9 cellular contexts compared by ENCODE assay signal in the genomic region with DNA sequence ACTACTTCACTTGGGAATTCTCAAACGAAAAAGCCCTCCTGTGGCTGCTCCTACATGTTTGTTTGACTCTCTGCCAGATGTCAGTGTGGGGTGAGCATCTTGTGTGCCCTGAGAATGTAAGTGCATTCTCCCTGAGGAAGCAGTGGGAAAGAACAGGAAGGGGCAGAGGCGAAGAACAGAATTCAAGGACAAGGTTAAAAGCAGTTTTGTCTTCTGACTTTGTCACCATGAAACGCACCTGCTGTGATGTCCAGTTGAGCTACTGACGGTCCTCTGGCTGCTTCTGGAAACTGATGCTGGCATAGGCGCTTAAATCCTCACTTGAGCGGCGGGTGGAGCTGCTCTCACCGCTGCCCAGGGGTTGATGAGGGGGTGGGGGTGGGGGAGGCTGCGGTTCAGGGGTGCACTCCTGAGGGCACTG. TPM values are rescaled to one million over a fixed set of nuclear protein-coding genes. Genes with fewer than 3 reads are reported as not detected.
DNase-seq lines count a peak whose midpoint lies in the region; ATAC-seq, FAIRE-seq and TF ChIP-seq lines count a peak whose summit lies in the region.
"Had no signal": no experiment of that assay in that cellular context is flagged by ENCODE, and none has a peak within 500 bp of the region (broad histone marks: within the 10 kb centered on the region; RNA-seq: fewer than 3 reads in every experiment).

No MANE protein-coding gene starts in this region.

- H3K27ac ChIP-seq in HUES48 (ENCODE audit: low read depth, low read length), result peak overlapping the region; percentile 57
- H3K27ac ChIP-seq in breast epithelium, result peak overlapping the region; percentile 95 to 97
- H3K27ac ChIP-seq in mesendoderm (ENCODE audit: low read depth, low read length), result no peak overlapping the region

- peak overlapping the region; percentile 37 for H3K4me2 ChIP-seq in mesendoderm (ENCODE audit: low read length)

- H3K4ac ChIP-seq in mesendoderm (ENCODE audit: low read depth, low read length), result no peak overlapping the region

- peaks cover 36% of the 10 kb centered on the region for H3K36me3 ChIP-seq in HUES48 (ENCODE audit: control insufficient read depth, insufficient read depth, low read length)
- no peaks in the 10 kb centered on the region for H3K36me3 ChIP-seq in breast epithelium
- H3K36me3 ChIP-seq in mesendoderm (ENCODE audit: control insufficient read depth, insufficient read depth, low read length), result peaks cover 2% of the 10 kb centered on the region

- no peaks in the 10 kb centered on the region for H3K9me3 Mint-ChIP-seq in activated T-helper 17 cell treated with anti-CD3 and anti-CD28 coated beads, Interleukin-2, amount 50 U/mL, for 72 hours

- H4K8ac ChIP-seq in mesendoderm (ENCODE audit: low read depth, low read length), result no peak overlapping the region

- H3K27me3 Mint-ChIP-seq in activated T-helper 17 cell treated with anti-CD3 and anti-CD28 coated beads, Interleukin-2, amount 50 U/mL, for 72 hours, result no peaks in the 10 kb centered on the region

- no peak overlapping the region for H2BK120ac ChIP-seq in mesendoderm (ENCODE audit: low read depth, low read length)

- H3K4me1 ChIP-seq in HUES48 (ENCODE audit: control insufficient read depth, insufficient read depth, low read length), result peaks cover 37% of the 10 kb centered on the region
- H3K4me1 ChIP-seq in breast epithelium, result peaks cover 2 to 3% of the 10 kb centered on the region in 2 donors
- H3K4me1 ChIP-seq in mesendoderm (ENCODE audit: control insufficient read depth, low read depth, low read length), result peaks cover 7% of the 10 kb centered on the region

- peaks cover 10% of the 10 kb centered on the region for H3K79me1 ChIP-seq in mesendoderm (ENCODE audit: low read length)

- H4K5ac ChIP-seq in mesendoderm (ENCODE audit: low read length), result no peak overlapping the region

- DNase-seq in 8988T (peak; percentile 26), breast epithelium (ENCODE audit: low spot score in 2 of 2) (no peak), mesendoderm (peak; percentile 44), sciatic nerve (ENCODE audit: low spot score) (no peak), GM19239 (ENCODE audit: insufficient read length, low spot score) (no peak), NAMALWA (ENCODE audit: low spot score) (no peak)
- DNase-seq: Kasumi-1 had no signal

- H3K4me3 Mint-ChIP-seq in activated T-helper 17 cell treated with anti-CD3 and anti-CD28 coated beads, Interleukin-2, amount 50 U/mL, for 72 hours, result no peak overlapping the region

- no peak for TF ChIP-seq POLR2A in breast epithelium (IDR thresholded peaks at IDR 0.05)

- ATAC-seq in sciatic nerve, result no peak
- no peak for ATAC-seq in activated T-helper 17 cell treated with anti-CD3 and anti-CD28 coated beads, Interleukin-2, amount 50 U/mL, for 72 hours (replicated peaks)

- H3K23ac ChIP-seq in mesendoderm (ENCODE audit: low read length), result no peak overlapping the region

- H3K9me3 ChIP-seq in HUES48 (ENCODE audit: control insufficient read depth, insufficient read depth, low read length), result no peaks in the 10 kb centered on the region
- no peaks in the 10 kb centered on the region for H3K9me3 ChIP-seq in breast epithelium

- H3K79me2 ChIP-seq in mesendoderm (ENCODE audit: control insufficient read depth, insufficient read depth, low read length), result peaks cover 65% of the 10 kb centered on the region

- H2BK5ac ChIP-seq in mesendoderm (ENCODE audit: low read length), result no peak overlapping the region

- H3K4me3 ChIP-seq in HUES48 (ENCODE audit: low read depth, low read length), result peak overlapping the region; percentile 71
- peak overlapping the region; percentile 69 to 88 (median 87) for H3K4me3 ChIP-seq in breast epithelium
- H3K4me3 ChIP-seq in mesendoderm (ENCODE audit: low read length), result no peak overlapping the region

- no peaks in the 10 kb centered on the region for H3K36me3 Mint-ChIP-seq in activated T-helper 17 cell treated with anti-CD3 and anti-CD28 coated beads, Interleukin-2, amount 50 U/mL, for 72 hours (ENCODE audit: low read depth)

- no peak overlapping the region for H3K27ac Mint-ChIP-seq in activated T-helper 17 cell treated with anti-CD3 and anti-CD28 coated beads, Interleukin-2, amount 50 U/mL, for 72 hours

- no peak for TF ChIP-seq CTCF in breast epithelium (IDR thresholded peaks at IDR 0.05)

- no peaks in the 10 kb centered on the region for H3K27me3 ChIP-seq in HUES48 (ENCODE audit: control insufficient read depth, insufficient read depth, low read length)
- H3K27me3 ChIP-seq in breast epithelium, result no peaks in the 10 kb centered on the region
- H3K27me3 ChIP-seq in mesendoderm (ENCODE audit: insufficient read depth, low read length, poor library complexity), result no peaks in the 10 kb centered on the region

- H2AK5ac ChIP-seq in mesendoderm (ENCODE audit: low read length), result no peak overlapping the region

- no peak overlapping the region for H2BK15ac ChIP-seq in mesendoderm (replicated peaks; ENCODE audit: low read depth)

- peaks cover 6% of the 10 kb centered on the region for H3K4me1 Mint-ChIP-seq in activated T-helper 17 cell treated with anti-CD3 and anti-CD28 coated beads, Interleukin-2, amount 50 U/mL, for 72 hours

- H3K18ac ChIP-seq in mesendoderm (ENCODE audit: low read length), result no peak overlapping the region

- WGBS in mesendoderm (ENCODE audit: extremely low coverage, insufficient coverage, low lambda C conversion rate), result no CpG with 5 or more reads among the region's 9 CpGs

- no peak for FAIRE-seq in GM19239 (lab: Jason Lieb, UNC)

- H3K9ac ChIP-seq in HUES48 (ENCODE audit: low read depth, low read length) (no peak overlapping the region), mesendoderm (ENCODE audit: low read length) (no peak overlapping the region)

- H3K56ac ChIP-seq in mesendoderm (ENCODE audit: low read length), result peak overlapping the region; percentile 2

- intact Hi-C loops in breast epithelium (cut with DNase I; ENCODE audit: low total_unique reads) (loop anchor here (10.0 kb wide), 1 partner anchor 50 kb away; no protein-coding TSS in a partner anchor), sciatic nerve (cut with DNase I) (loop anchor here (10.0 kb wide), 1 partner anchor 570 kb away; no protein-coding TSS in a partner anchor)

RNA-seq across cellular contexts. Expression of gene IRS1, which starts 4.9 kb away (rescaled TPM):
- total RNA-seq in breast epithelium (10 to 100 TPM; 18.4 to 48.3 (median 22.3) TPM), sciatic nerve (33.8 TPM)
- polyA plus RNA-seq in mesendoderm (2013, experiment 1 of 2), result 11.7 TPM
- polyA plus RNA-seq in mesendoderm (2013, experiment 2 of 2), result 11.3 TPM
- total RNA-seq in activated T-helper 17 cell treated with anti-CD3 and anti-CD28 coated beads, Interleukin-2, amount 50 U/mL, for 72 hours, result 1 to 10 TPM in 1 of 2 donors, under 1 TPM in 1; 0.77 to 2.1 TPM

RNA-seq across cellular contexts. Expression of gene RHBDD1, which starts 41.1 kb away (rescaled TPM):
- total RNA-seq in breast epithelium (10 to 100 TPM; 17.9 to 46.2 (median 20.0) TPM), sciatic nerve (66.0 TPM)
- polyA plus RNA-seq in mesendoderm (2013, experiment 1 of 2), result 16.6 TPM
- 17.8 TPM for polyA plus RNA-seq in mesendoderm (2013, experiment 2 of 2)
- total RNA-seq in activated T-helper 17 cell treated with anti-CD3 and anti-CD28 coated beads, Interleukin-2, amount 50 U/mL, for 72 hours, result 10 to 100 TPM; 35.5 to 57.1 TPM

Comparison
In these comparisons a context has a peak if more than half of its experiments do, and no peak if none do; other contexts are left out.
1. DNase-seq: peak in 8988T (single experiment) and mesendoderm (single experiment); none in breast epithelium (0 of 2), sciatic nerve (single experiment), GM19239 (single experiment) and NAMALWA (single experiment).
2. RNA of gene IRS1, which starts 4.9 kb away (total RNA-seq): 33.8 TPM in sciatic nerve (single experiment) and 18.4 to 48.3 TPM in breast epithelium; 0.77 to 2.1 TPM in activated T-helper 17 cell treated with anti-CD3 and anti-CD28 coated beads, Interleukin-2, amount 50 U/mL, for 72 hours; every median in the first group is over 4 times any median in the second.